Comparison of ENCODE assay signal across 9 cellular contexts in genomic region chr20:25058797-25059486, GRCh38. TPM values are rescaled to one million over a fixed set of nuclear protein-coding genes. Genes with fewer than 3 reads are reported as not detected.
DNase-seq lines count a peak whose midpoint lies in the region; ATAC-seq and TF ChIP-seq lines count a peak whose summit lies in the region.
"Had no signal": no experiment of that assay in that cellular context is flagged by ENCODE, and none has a peak within 500 bp of the region (broad histone marks: within the 10 kb centered on the region; RNA-seq: fewer than 3 reads in every experiment).

No MANE protein-coding gene starts in this region.

- peaks cover 25 to 30% of the 10 kb centered on the region in 2 donors for H3K4me1 Mint-ChIP-seq in natural killer cell

- H3K9ac ChIP-seq in colonic mucosa (ENCODE audit: low read depth in 2 of 2, low read length in 2 of 2), result peak overlapping the region; percentile 73 to 92

- no peak for ATAC-seq in natural killer cell
- ATAC-seq in GM18520 (IDR thresholded peaks at IDR 0.05; ENCODE audit: unreplicated experiment), result no peak
- no peak for ATAC-seq in GM19397 (IDR thresholded peaks at IDR 0.05; ENCODE audit: unreplicated experiment)

- no peaks in the 10 kb centered on the region for H3K9me3 Mint-ChIP-seq in natural killer cell

- intact Hi-C loops in colonic mucosa (cut with DNase I), result no loop called here
- intact Hi-C loops in natural killer cell (cut with micrococcal nuclease), result loop anchor here (5.0 kb wide), 2 partner anchors 127 to 333 kb away; partner anchors contain the start of gene ABHD12

- H3K27ac ChIP-seq in colonic mucosa, result peak overlapping the region; percentile 94

- H3K9me3 ChIP-seq in colonic mucosa, result no peaks in the 10 kb centered on the region

- H3K4me3 Mint-ChIP-seq in natural killer cell, result peak overlapping the region; percentile 69

- H3K4me3 ChIP-seq in colonic mucosa, result peak overlapping the region; percentile 63

- H3K36me3 Mint-ChIP-seq in natural killer cell, result no peaks in the 10 kb centered on the region

- DNase-seq in COLO829 (ENCODE audit: low spot score), result peak; percentile 48
- peak; percentile 19 to 53 for DNase-seq in Kasumi-1 (lab: John Stamatoyannopoulos, UW)
- DNase-seq in colonic mucosa, result peak; percentile 52
- no peak for DNase-seq in natural killer cell
- DNase-seq in NCI-H510A treated with DMSO at 0.1 percent for 48 hours (lab: John Stamatoyannopoulos, UW), result no peak
- DNase-seq in nucleus accumbens (lab: John Stamatoyannopoulos, UW), result no peak

- peak overlapping the region; percentile 90 for H3K27ac Mint-ChIP-seq in natural killer cell

- H3K27me3 Mint-ChIP-seq in natural killer cell (ENCODE audit: low read depth in 2 of 2), result peaks cover 5 to 8% of the 10 kb centered on the region in 2 donors

- H3K36me3 ChIP-seq in colonic mucosa, result no peaks in the 10 kb centered on the region

- no peak for TF ChIP-seq CTCF in colonic mucosa (IDR thresholded peaks at IDR 0.05)
- no peak for TF ChIP-seq CTCF in natural killer cell (IDR thresholded peaks at IDR 0.05)

- peaks cover 13% of the 10 kb centered on the region for H3K4me1 ChIP-seq in colonic mucosa

- no peaks in the 10 kb centered on the region for H3K27me3 ChIP-seq in colonic mucosa

RNA-seq across cellular contexts. Expression of gene ACSS1, which starts 1.0 kb away (rescaled TPM):
- 10 to 100 TPM; 29.0 to 32.0 TPM for total RNA-seq in colonic mucosa
- total RNA-seq in natural killer cell, result 10 to 100 TPM; 46.3 to 67.4 (median 57.4) TPM

RNA-seq across cellular contexts. Expression of gene VSX1, which starts 23.0 kb away (rescaled TPM):
- total RNA-seq in colonic mucosa (not detected), natural killer cell (not detected)
- total RNA-seq: NCI-H460 had no signal

Comparison
In these comparisons a context has a peak if more than half of its experiments do, and no peak if none do; other contexts are left out.
1. DNase-seq: peak in COLO829 (single experiment), Kasumi-1 (2 of 2) and colonic mucosa (single experiment); none in natural killer cell (single experiment), NCI-H510A treated with DMSO at 0.1 percent for 48 hours (single experiment) and nucleus accumbens (0 of 56).